Comparison of ENCODE assay signal across 17 cellular contexts in the genomic region with DNA sequence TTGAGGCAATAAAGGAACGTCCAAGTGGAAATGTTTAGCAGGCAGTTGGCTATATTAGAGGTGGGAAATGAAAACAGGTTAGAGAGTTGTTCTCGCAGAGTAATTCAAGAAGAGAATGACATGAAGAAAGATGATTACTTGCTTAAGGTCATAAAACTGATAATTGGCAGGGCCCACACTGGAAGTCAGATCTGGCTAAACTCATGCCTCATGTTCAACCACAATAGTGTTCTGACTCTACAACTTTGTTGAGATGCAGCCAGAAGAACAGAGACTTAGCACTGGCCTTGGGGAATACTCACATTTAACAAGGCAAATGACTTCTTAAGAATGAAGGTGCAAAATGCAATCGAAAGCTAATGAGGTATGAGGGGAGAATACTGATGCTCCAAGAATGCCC. TPM values are rescaled to one million over a fixed set of nuclear protein-coding genes. Genes with fewer than 3 reads are reported as not detected.
DNase-seq lines count a peak whose midpoint lies in the region; ATAC-seq, FAIRE-seq and TF ChIP-seq lines count a peak whose summit lies in the region.
"Had no signal": no experiment of that assay in that cellular context is flagged by ENCODE, and none has a peak within 500 bp of the region (broad histone marks: within the 10 kb centered on the region; RNA-seq: fewer than 3 reads in every experiment).

No MANE protein-coding gene starts in this region.

- peak; percentile 29 for DNase-seq in activated naive CD4-positive, alpha-beta T cell treated with anti-CD3 and anti-CD28 coated beads for 36 hours
- DNase-seq in activated naive CD4-positive, alpha-beta T cell (lab: John Stamatoyannopoulos, UW): no peak
- DNase-seq in activated naive CD8-positive, alpha-beta T cell treated with anti-CD3 and anti-CD28 coated beads, Interleukin-2, amount 50 U/mL, for 24 hours: no peak
- DNase-seq in stimulated activated naive CD8-positive, alpha-beta T cell treated with anti-CD3 and anti-CD28 coated beads, Interleukin-15, Interleukin-2, amounts not matched to agents 100 U/mL and 50 U/mL, for 24 hours: no peak
- DNase-seq in vagina (ENCODE audit: extremely low spot score in 2 of 2) (no peak), urothelium cell line (ENCODE audit: low spot score) (no peak), chondrocyte (ENCODE audit: low spot score) (no peak)
- DNase-seq: activated B cell treated with CpG ODN at 0.5 μM for 24 hours, NCI-H1694 treated with DMSO at 0.1 percent for 48 hours, NCI-H510A treated with DMSO at 0.1 percent for 48 hours, PC-3 had no signal

- peaks cover 17% of the 10 kb centered on the region for H3K36me3 Mint-ChIP-seq in activated naive CD4-positive, alpha-beta T cell treated with anti-CD3 and anti-CD28 coated beads for 36 hours (ENCODE audit: low read depth)
- peaks cover 26% of the 10 kb centered on the region for H3K36me3 Mint-ChIP-seq in activated naive CD8-positive, alpha-beta T cell treated with anti-CD3 and anti-CD28 coated beads, Interleukin-2, amount 50 U/mL, for 24 hours (ENCODE audit: low read depth)
- peaks cover 20% of the 10 kb centered on the region for H3K36me3 Mint-ChIP-seq in chondrocyte (ENCODE audit: low read depth)
- H3K36me3 Mint-ChIP-seq: brain had no signal

- no peak for FAIRE-seq in urothelium cell line (lab: Jason Lieb, UNC)
- FAIRE-seq: GM18507 had no signal

- no peak overlapping the region for H3K27ac ChIP-seq in vagina

- no peak for TF ChIP-seq CTCF in vagina (IDR thresholded peaks at IDR 0.05)
- no peak for TF ChIP-seq CTCF in chondrocyte (IDR thresholded peaks at IDR 0.05)

- H3K36me3 ChIP-seq in vagina: no peaks in the 10 kb centered on the region
- H3K36me3 ChIP-seq: thyroid gland had no signal

- H3K9me3 ChIP-seq in vagina: peaks cover 5% of the 10 kb centered on the region
- H3K9me3 ChIP-seq: thyroid gland had no signal

- CTCF ChIA-PET in activated naive CD4-positive, alpha-beta T cell treated with anti-CD3 and anti-CD28 coated beads for 36 hours (lab: Charles Lee): interaction anchor here (1.3 to 1.6 kb wide), 2 partner anchors 32 to 51 kb away, joined by 3 read pairs; no protein-coding TSS in a partner anchor

- H3K4me1 Mint-ChIP-seq in activated naive CD4-positive, alpha-beta T cell treated with anti-CD3 and anti-CD28 coated beads for 36 hours (ENCODE audit: low read depth): peaks cover 55% of the 10 kb centered on the region
- peaks cover 70% of the 10 kb centered on the region for H3K4me1 Mint-ChIP-seq in activated naive CD8-positive, alpha-beta T cell treated with anti-CD3 and anti-CD28 coated beads, Interleukin-2, amount 50 U/mL, for 24 hours
- peaks cover 8% of the 10 kb centered on the region for H3K4me1 Mint-ChIP-seq in chondrocyte (ENCODE audit: low read depth)

- H3K27me3 ChIP-seq in vagina: no peaks in the 10 kb centered on the region
- H3K27me3 ChIP-seq: thyroid gland had no signal

- H3K4me1 ChIP-seq in vagina: peaks cover 14% of the 10 kb centered on the region

- no peaks in the 10 kb centered on the region for H3K27me3 Mint-ChIP-seq in activated naive CD4-positive, alpha-beta T cell treated with anti-CD3 and anti-CD28 coated beads for 36 hours (ENCODE audit: low read depth)
- H3K27me3 Mint-ChIP-seq in activated naive CD8-positive, alpha-beta T cell treated with anti-CD3 and anti-CD28 coated beads, Interleukin-2, amount 50 U/mL, for 24 hours: no peaks in the 10 kb centered on the region
- peaks cover 37% of the 10 kb centered on the region for H3K27me3 Mint-ChIP-seq in chondrocyte (ENCODE audit: low read depth)
- H3K27me3 Mint-ChIP-seq: progenitor cell of endocrine pancreas had no signal

- no peak overlapping the region for H3K4me3 ChIP-seq in vagina
- H3K4me3 ChIP-seq: thyroid gland had no signal

- H3K9me3 Mint-ChIP-seq in activated naive CD4-positive, alpha-beta T cell treated with anti-CD3 and anti-CD28 coated beads for 36 hours: peaks cover 29% of the 10 kb centered on the region
- peaks cover 36% of the 10 kb centered on the region for H3K9me3 Mint-ChIP-seq in activated naive CD8-positive, alpha-beta T cell treated with anti-CD3 and anti-CD28 coated beads, Interleukin-2, amount 50 U/mL, for 24 hours
- peaks cover 30% of the 10 kb centered on the region for H3K9me3 Mint-ChIP-seq in chondrocyte (ENCODE audit: low read depth)

- peak; percentile 22 for ATAC-seq in HG02870 (IDR thresholded peaks at IDR 0.05; ENCODE audit: unreplicated experiment)
- ATAC-seq in activated naive CD8-positive, alpha-beta T cell treated with anti-CD3 and anti-CD28 coated beads, Interleukin-2, amount 50 U/mL, for 24 hours: peak; percentile 47
- ATAC-seq in stimulated activated naive CD8-positive, alpha-beta T cell treated with anti-CD3 and anti-CD28 coated beads, Interleukin-15, Interleukin-2, amounts not matched to agents 100 U/mL and 50 U/mL, for 24 hours: peak; percentile 58
- ATAC-seq: PC-3 had no signal

- no peak overlapping the region for H3K4me3 Mint-ChIP-seq in activated naive CD4-positive, alpha-beta T cell treated with anti-CD3 and anti-CD28 coated beads for 36 hours
- H3K4me3 Mint-ChIP-seq in activated naive CD8-positive, alpha-beta T cell treated with anti-CD3 and anti-CD28 coated beads, Interleukin-2, amount 50 U/mL, for 24 hours: peak overlapping the region; percentile 57
- H3K4me3 Mint-ChIP-seq in chondrocyte (ENCODE audit: unreplicated experiment): no peak overlapping the region
- H3K4me3 Mint-ChIP-seq: activated B cell treated with CpG ODN at 0.5 μM for 24 hours, brain had no signal

- intact Hi-C loops in activated naive CD4-positive, alpha-beta T cell treated with anti-CD3 and anti-CD28 coated beads for 36 hours (cut with micrococcal nuclease): loop anchor here (5.0 kb wide), 1 partner anchor 35 kb away; no protein-coding TSS in a partner anchor
- intact Hi-C loops in vagina (cut with DNase I): no loop called here

- H3K27ac Mint-ChIP-seq in activated naive CD4-positive, alpha-beta T cell treated with anti-CD3 and anti-CD28 coated beads for 36 hours: peak overlapping the region; percentile 96
- H3K27ac Mint-ChIP-seq in activated naive CD8-positive, alpha-beta T cell treated with anti-CD3 and anti-CD28 coated beads, Interleukin-2, amount 50 U/mL, for 24 hours: peak overlapping the region; percentile 96
- H3K27ac Mint-ChIP-seq in chondrocyte (ENCODE audit: unreplicated experiment): no peak overlapping the region
- H3K27ac Mint-ChIP-seq: activated B cell treated with CpG ODN at 0.5 μM for 24 hours, brain, progenitor cell of endocrine pancreas had no signal

- TF ChIP-seq POLR2A in vagina (IDR thresholded peaks at IDR 0.05): no peak

RNA-seq across cellular contexts. Expression of a gene that starts 27.2 kb away (rescaled TPM):
- total RNA-seq in activated naive CD4-positive, alpha-beta T cell treated with anti-CD3 and anti-CD28 coated beads for 36 hours: 10 to 100 TPM; 25.9 to 26.4 TPM
- total RNA-seq in vagina: 4.2 TPM
- total RNA-seq in chondrocyte: not detected in 3 replicates
- total RNA-seq: myocyte, PC-3, progenitor cell of endocrine pancreas had no signal
